Comparison of ENCODE assay signal across 9 cellular contexts in the genomic region with DNA sequence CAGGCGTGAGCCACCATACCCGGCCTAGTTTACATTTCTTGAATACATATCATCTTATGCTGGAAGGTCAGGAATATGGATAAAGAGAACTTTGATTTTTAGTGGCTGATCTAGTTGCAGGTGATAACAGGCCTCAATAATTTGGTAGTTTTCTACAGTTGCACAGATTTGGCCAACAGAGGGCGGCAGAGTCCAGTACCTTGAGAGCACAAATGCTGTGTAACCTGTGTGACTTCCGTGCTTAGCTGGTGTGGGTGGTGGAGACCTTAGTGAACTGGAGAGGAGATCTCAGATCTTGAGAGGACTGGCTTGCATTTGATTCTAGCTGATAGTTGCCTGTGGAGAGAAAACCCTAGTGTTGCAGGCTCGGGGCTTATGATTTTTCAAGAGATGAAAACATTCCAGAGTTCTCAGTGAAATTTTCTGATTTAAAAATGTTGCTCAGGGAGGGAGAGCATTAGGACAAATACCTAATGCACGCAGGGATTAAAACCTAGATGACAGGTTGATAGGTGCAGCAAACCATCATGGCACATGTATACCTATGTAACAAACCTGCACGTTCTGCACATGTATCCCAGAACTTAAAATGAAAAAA. TPM values are rescaled to one million over a fixed set of nuclear protein-coding genes. Genes with fewer than 3 reads are reported as not detected.
DNase-seq lines count a peak whose midpoint lies in the region; ATAC-seq lines count a peak whose summit lies in the region.
"Had no signal": no experiment of that assay in that cellular context is flagged by ENCODE, and none has a peak within 500 bp of the region (broad histone marks: within the 10 kb centered on the region; RNA-seq: fewer than 3 reads in every experiment).

No MANE protein-coding gene starts in this region.

- no peaks in the 10 kb centered on the region for H3K9me3 ChIP-seq in CD4-positive, alpha-beta memory T cell (ENCODE audit: control insufficient read depth in 1 of 2, low read length in 2 of 2)

- no peak overlapping the region for H3K4me3 ChIP-seq in CD4-positive, alpha-beta memory T cell (ENCODE audit: low read length in 2 of 2)

- H3K36me3 ChIP-seq in CD4-positive, alpha-beta memory T cell (ENCODE audit: insufficient read depth, low read length): no peaks in the 10 kb centered on the region

- peak overlapping the region in 2 of 7 donors; percentile 0 to 30 for H3K27ac Mint-ChIP-seq in CD4-positive, alpha-beta memory T cell

- POLR2A ChIA-PET in CD4-positive, alpha-beta memory T cell (lab: Charles Lee; ENCODE audit: partially characterized antibody): no interaction called here

- H3K36me3 Mint-ChIP-seq in CD4-positive, alpha-beta memory T cell: no peaks in the 10 kb centered on the region

- no peak overlapping the region for H3K27ac ChIP-seq in CD4-positive, alpha-beta memory T cell (ENCODE audit: low read depth, low read length)

- ATAC-seq in GM19351 (IDR thresholded peaks at IDR 0.05; ENCODE audit: unreplicated experiment): peak; percentile 97
- peak; percentile 96 for ATAC-seq in HG03432 (IDR thresholded peaks at IDR 0.05; ENCODE audit: unreplicated experiment)

- no peak overlapping the region for H3K4me3 Mint-ChIP-seq in CD4-positive, alpha-beta memory T cell

- CTCF ChIA-PET in CD4-positive, alpha-beta memory T cell (lab: Charles Lee; ENCODE audit: partially characterized antibody): interaction anchor here (0.6 to 6.9 kb wide), 19 partner anchors 8 to 836 kb away, joined by 3 to 74 read pairs (median 4); partner anchors contain the start of gene GPR151

- no peaks in the 10 kb centered on the region for H3K27me3 ChIP-seq in CD4-positive, alpha-beta memory T cell (ENCODE audit: insufficient read depth, low read length)

- peaks cover 2 to 5% (median 4%) of the 10 kb centered on the region in 4 donors for H3K4me1 Mint-ChIP-seq in CD4-positive, alpha-beta memory T cell

- no peaks in the 10 kb centered on the region for H3K9me3 Mint-ChIP-seq in CD4-positive, alpha-beta memory T cell

- peaks cover 0 to 3% of the 10 kb centered on the region in 2 donors for H3K27me3 Mint-ChIP-seq in CD4-positive, alpha-beta memory T cell

- intact Hi-C loops in CD4-positive, alpha-beta memory T cell (cut with micrococcal nuclease): loop anchor here (1.0 kb wide), 2 partner anchors 129 to 433 kb away; no protein-coding TSS in a partner anchor

- H3K4me1 ChIP-seq in CD4-positive, alpha-beta memory T cell (ENCODE audit: insufficient read depth, low read length): no peaks in the 10 kb centered on the region

- peak; percentile 59 to 66 (median 63) for DNase-seq in CD4-positive, alpha-beta memory T cell
- DNase-seq in NCI-H460 (ENCODE audit: extremely low read depth, low read depth): peak; percentile 80
- peak; percentile 85 for DNase-seq in activated CD4-positive, alpha-beta T cell treated with anti-CD3 and anti-CD28 coated beads for 48 hours
- peak; percentile 79 for DNase-seq in dermis blood vessel endothelial cell
- peak; percentile 79 for DNase-seq in medulla oblongata (ENCODE audit: extremely low spot score)
- peak; percentile 45 to 48 for DNase-seq in stimulated activated CD8-positive, alpha-beta memory T cell treated with anti-CD3 and anti-CD28 coated beads, Interleukin-15, amount 100 ng/mL, for 48 hours (ENCODE audit: low read depth in 2 of 2)

RNA-seq across cellular contexts. Expression of gene GPR151, which starts 17.4 kb away (rescaled TPM):
- not detected for total RNA-seq in CD4-positive, alpha-beta memory T cell
- not detected for polyA plus RNA-seq in CD4-positive, alpha-beta memory T cell
- not detected in 2 replicates for total RNA-seq in NCI-H460 (2014; rRNA removed; shearing (Covaris generic))
- not detected in 2 replicates for polyA plus RNA-seq in NCI-H460 (2014; cell fraction: nucleus; rRNA removed)
- total RNA-seq in dermis blood vessel endothelial cell: not detected in 2 replicates
- polyA plus RNA-seq: adipose tissue had no signal
